In the genomic region with DNA sequence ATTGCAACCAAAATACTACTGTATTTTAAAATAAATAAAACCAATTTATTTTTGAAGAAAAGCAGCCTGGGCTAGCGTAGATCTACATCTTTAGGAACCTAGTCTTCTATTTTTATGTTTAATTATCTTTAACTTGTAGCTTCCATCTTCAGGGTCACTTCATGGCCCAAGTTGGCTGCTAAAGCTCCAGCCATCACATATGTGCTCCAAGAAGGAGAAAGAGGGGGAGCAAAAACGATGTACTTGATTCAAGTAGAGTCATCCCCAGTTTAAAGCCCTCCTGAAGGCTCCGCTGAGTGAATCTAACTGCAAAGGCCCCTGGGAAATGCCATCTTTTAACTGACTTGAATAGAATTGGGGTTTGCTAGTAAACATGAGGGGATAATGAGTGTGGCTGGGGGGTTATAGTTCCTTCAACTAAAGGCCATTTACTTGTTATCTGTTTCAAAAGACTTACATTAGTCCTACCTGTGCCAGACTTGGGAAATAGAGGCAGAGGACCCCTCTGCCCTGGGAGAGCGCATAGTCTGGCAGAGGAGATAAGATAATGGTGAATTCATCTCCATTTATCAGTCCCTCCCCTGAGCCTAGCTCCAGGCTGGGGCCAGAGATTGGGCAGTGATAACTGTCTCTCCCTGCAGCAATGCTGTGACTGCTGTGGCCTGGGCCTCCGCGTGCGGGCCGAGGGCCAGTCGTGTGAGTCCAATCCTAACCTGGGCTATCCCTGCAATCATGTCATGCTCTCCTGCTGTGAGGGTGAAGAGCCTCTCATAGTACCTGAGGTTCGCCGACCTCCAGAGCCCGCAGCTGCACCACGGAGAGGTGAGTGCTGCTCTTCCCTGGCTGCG, we compare ENCODE assay signal across 18 cellular contexts.
"Had no signal": no experiment of that assay in that cellular context is flagged by ENCODE, and none has a peak within 500 bp of the region (broad histone marks: within the 10 kb centered on the region; RNA-seq: fewer than 3 reads in every experiment).

No MANE protein-coding gene starts in this region.

- H3K27me3 ChIP-seq: esophagus muscularis mucosa, gastrocnemius medialis, right lobe of liver, testis, tibial nerve had no signal

- H3K4me1 ChIP-seq: esophagus muscularis mucosa, gastrocnemius medialis, parathyroid adenoma, prostate gland, right lobe of liver, tibial nerve had no signal

- DNase-seq: effector memory CD8-positive, alpha-beta T cell; glutamatergic neuron; immature natural killer cell; left cardiac atrium; stimulated activated CD4-positive, alpha-beta T cell treated with anti-CD3 and anti-CD28 coated beads, Interleukin-15, amount 100 ng/mL, for 24 hours; stimulated activated CD4-positive, alpha-beta T cell treated with anti-CD3 and anti-CD28 coated beads, Interleukin-1b, Interleukin-23, amount 100 ng/mL, for 48 hours; stimulated activated CD4-positive, alpha-beta T cell treated with anti-CD3 and anti-CD28 coated beads, Interleukin-4, amount 100 ng/mL, for 24 hours had no signal

- H3K36me3 ChIP-seq: gastrocnemius medialis, prostate gland, right lobe of liver had no signal

- H3K9ac ChIP-seq: parathyroid adenoma had no signal

- H3K27ac ChIP-seq: epithelial cell of prostate, parathyroid adenoma, prostate gland, right lobe of liver had no signal

- H3K79me2 ChIP-seq: parathyroid adenoma had no signal

- H3K9me3 ChIP-seq: esophagus muscularis mucosa, gastrocnemius medialis, prostate gland, right lobe of liver, testis had no signal

- H2AFZ ChIP-seq: parathyroid adenoma had no signal

- FAIRE-seq: colon, urothelium cell line had no signal

- H3K4me3 ChIP-seq: esophagus muscularis mucosa, gastrocnemius medialis, prostate gland, right lobe of liver, testis, tibial nerve had no signal

- ATAC-seq: effector memory CD8-positive, alpha-beta T cell; right lobe of liver; stimulated activated memory B cell treated with anti-CD40 and anti-IgM and Interleukin-4, amounts not matched to agents 10 μg/mL and 1 μg/mL and 100 μg/mL, for 72 hours had no signal
